Comparison of ENCODE assay signal across 8 cellular contexts in genomic region chr7:20238754-20239324, GRCh38. TPM values are rescaled to one million over a fixed set of nuclear protein-coding genes. Genes with fewer than 3 reads are reported as not detected.
DNase-seq lines count a peak whose midpoint lies in the region; ATAC-seq lines count a peak whose summit lies in the region.

No MANE protein-coding gene starts in this region.

- no peak overlapping the region for H3K4me3 Mint-ChIP-seq in activated naive CD4-positive, alpha-beta T cell treated with anti-CD3 and anti-CD28 coated beads, Interleukin-2, amount 10 ng/mL, durations not matched to agents 7 days and 5 days
- H3K4me3 Mint-ChIP-seq in stimulated activated naive CD8-positive, alpha-beta T cell treated with anti-CD3 and anti-CD28 coated beads, Interleukin-15, amount 100 ng/mL, for 72 hours, result peak overlapping the region in 1 of 2 donors; percentile 56

- CTCF ChIA-PET in activated naive CD4-positive, alpha-beta T cell treated with anti-CD3 and anti-CD28 coated beads, Interleukin-2, amount 10 ng/mL, durations not matched to agents 7 days and 5 days (lab: Charles Lee), result no interaction called here

- no peaks in the 10 kb centered on the region for H3K9me3 Mint-ChIP-seq in activated naive CD4-positive, alpha-beta T cell treated with anti-CD3 and anti-CD28 coated beads, Interleukin-2, amount 50 U/mL, for 72 hours
- H3K9me3 Mint-ChIP-seq in activated naive CD4-positive, alpha-beta T cell treated with anti-CD3 and anti-CD28 coated beads, Interleukin-2, amount 10 ng/mL, durations not matched to agents 7 days and 5 days, result no peaks in the 10 kb centered on the region
- H3K9me3 Mint-ChIP-seq in stimulated activated naive CD8-positive, alpha-beta T cell treated with anti-CD3 and anti-CD28 coated beads, Interleukin-15, amount 100 ng/mL, for 72 hours, result no peaks in the 10 kb centered on the region

- no peaks in the 10 kb centered on the region for H3K36me3 Mint-ChIP-seq in activated naive CD4-positive, alpha-beta T cell treated with anti-CD3 and anti-CD28 coated beads, Interleukin-2, amount 50 U/mL, for 72 hours
- H3K36me3 Mint-ChIP-seq in activated naive CD4-positive, alpha-beta T cell treated with anti-CD3 and anti-CD28 coated beads, Interleukin-2, amount 10 ng/mL, durations not matched to agents 7 days and 5 days, result no peaks in the 10 kb centered on the region

- peaks cover 2% of the 10 kb centered on the region for H3K4me1 Mint-ChIP-seq in activated naive CD4-positive, alpha-beta T cell treated with anti-CD3 and anti-CD28 coated beads, Interleukin-2, amount 10 ng/mL, durations not matched to agents 7 days and 5 days
- H3K4me1 Mint-ChIP-seq in stimulated activated naive CD8-positive, alpha-beta T cell treated with anti-CD3 and anti-CD28 coated beads, Interleukin-15, amount 100 ng/mL, for 72 hours, result peaks cover 19% of the 10 kb centered on the region

- DNase-seq in activated naive CD4-positive, alpha-beta T cell treated with anti-CD3 and anti-CD28 coated beads, Interleukin-2, amount 50 U/mL, for 72 hours (ENCODE audit: low spot score in 2 of 2), result no peak
- DNase-seq in activated naive CD4-positive, alpha-beta T cell treated with anti-CD3 and anti-CD28 coated beads, Interleukin-2, amount 10 ng/mL, durations not matched to agents 7 days and 5 days, result no peak
- peak; percentile 66 for DNase-seq in SW480 (ENCODE audit: low spot score)
- DNase-seq in stimulated activated naive CD8-positive, alpha-beta T cell treated with anti-CD3 and anti-CD28 coated beads, Interleukin-15, amount 100 ng/mL, for 72 hours, result peak in 1 of 2 donors; percentile 10
- DNase-seq in DMS 273 treated with DMSO at 0.1 percent for 48 hours (lab: John Stamatoyannopoulos, UW), result no peak
- DNase-seq in T-helper 9 cell, result no peak
- no peak for DNase-seq in stimulated activated CD4-positive, alpha-beta T cell treated with anti-CD3 and anti-CD28 coated beads, Interleukin-12 subunit alpha, Interleukin-12 subunit beta, amount 100 ng/mL, for 4 hours

- peak; percentile 73 to 96 for ATAC-seq in activated naive CD4-positive, alpha-beta T cell treated with anti-CD3 and anti-CD28 coated beads, Interleukin-2, amount 50 U/mL, for 72 hours
- ATAC-seq in HG03039 (IDR thresholded peaks at IDR 0.05; ENCODE audit: unreplicated experiment), result peak; percentile 73
- ATAC-seq in stimulated activated naive CD8-positive, alpha-beta T cell treated with anti-CD3 and anti-CD28 coated beads, Interleukin-15, amount 100 ng/mL, for 72 hours, result peak; percentile 96

- no peaks in the 10 kb centered on the region for H3K27me3 Mint-ChIP-seq in activated naive CD4-positive, alpha-beta T cell treated with anti-CD3 and anti-CD28 coated beads, Interleukin-2, amount 10 ng/mL, durations not matched to agents 7 days and 5 days
- peaks cover 20% of the 10 kb centered on the region for H3K27me3 Mint-ChIP-seq in stimulated activated naive CD8-positive, alpha-beta T cell treated with anti-CD3 and anti-CD28 coated beads, Interleukin-15, amount 100 ng/mL, for 72 hours

- no peak overlapping the region for H3K27ac Mint-ChIP-seq in activated naive CD4-positive, alpha-beta T cell treated with anti-CD3 and anti-CD28 coated beads, Interleukin-2, amount 50 U/mL, for 72 hours
- H3K27ac Mint-ChIP-seq in activated naive CD4-positive, alpha-beta T cell treated with anti-CD3 and anti-CD28 coated beads, Interleukin-2, amount 10 ng/mL, durations not matched to agents 7 days and 5 days, result no peak overlapping the region
- H3K27ac Mint-ChIP-seq in stimulated activated naive CD8-positive, alpha-beta T cell treated with anti-CD3 and anti-CD28 coated beads, Interleukin-15, amount 100 ng/mL, for 72 hours, result no peak overlapping the region

RNA-seq across cellular contexts. Expression of gene MACC1, which starts 21.7 kb away (rescaled TPM):
- not detected for total RNA-seq in activated naive CD4-positive, alpha-beta T cell treated with anti-CD3 and anti-CD28 coated beads, Interleukin-2, amount 50 U/mL, for 72 hours
